ENCODE assay signal across 2 cellular contexts in the genomic region with DNA sequence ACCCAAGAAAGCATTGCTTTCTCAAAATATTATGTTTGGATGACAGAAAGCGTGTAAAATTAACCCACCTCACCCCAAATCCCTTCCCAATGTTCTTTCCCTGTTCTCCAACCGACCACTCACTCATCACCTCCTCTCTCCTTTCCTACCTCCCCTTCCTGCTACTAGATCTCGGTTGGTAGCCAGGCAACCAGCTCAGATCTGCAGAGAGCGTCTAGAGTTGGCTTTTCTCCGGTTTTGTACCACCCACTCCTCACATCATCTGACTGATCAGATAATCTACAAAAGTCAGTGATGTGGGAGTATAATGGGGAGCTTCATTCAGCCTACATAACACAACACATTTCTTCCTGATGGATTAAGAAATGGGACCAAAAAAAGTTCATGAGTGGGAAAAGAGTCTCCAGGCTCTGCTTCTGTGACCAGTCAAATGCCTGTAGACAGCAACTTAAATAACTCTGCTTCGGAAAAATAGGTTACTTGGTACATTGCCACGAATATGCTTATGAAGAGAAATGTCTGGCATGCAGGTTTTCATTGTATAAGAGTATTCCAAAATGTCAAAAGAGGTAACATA.
TF ChIP-seq lines count a peak whose summit lies in the region.

No MANE protein-coding gene starts in this region.

TF ChIP-seq in WTC11, 78 proteins besides CTCF, POLR2A, EP300 and RAD21 (continues in another document):
- TF ChIP-seq, protein P1, sequence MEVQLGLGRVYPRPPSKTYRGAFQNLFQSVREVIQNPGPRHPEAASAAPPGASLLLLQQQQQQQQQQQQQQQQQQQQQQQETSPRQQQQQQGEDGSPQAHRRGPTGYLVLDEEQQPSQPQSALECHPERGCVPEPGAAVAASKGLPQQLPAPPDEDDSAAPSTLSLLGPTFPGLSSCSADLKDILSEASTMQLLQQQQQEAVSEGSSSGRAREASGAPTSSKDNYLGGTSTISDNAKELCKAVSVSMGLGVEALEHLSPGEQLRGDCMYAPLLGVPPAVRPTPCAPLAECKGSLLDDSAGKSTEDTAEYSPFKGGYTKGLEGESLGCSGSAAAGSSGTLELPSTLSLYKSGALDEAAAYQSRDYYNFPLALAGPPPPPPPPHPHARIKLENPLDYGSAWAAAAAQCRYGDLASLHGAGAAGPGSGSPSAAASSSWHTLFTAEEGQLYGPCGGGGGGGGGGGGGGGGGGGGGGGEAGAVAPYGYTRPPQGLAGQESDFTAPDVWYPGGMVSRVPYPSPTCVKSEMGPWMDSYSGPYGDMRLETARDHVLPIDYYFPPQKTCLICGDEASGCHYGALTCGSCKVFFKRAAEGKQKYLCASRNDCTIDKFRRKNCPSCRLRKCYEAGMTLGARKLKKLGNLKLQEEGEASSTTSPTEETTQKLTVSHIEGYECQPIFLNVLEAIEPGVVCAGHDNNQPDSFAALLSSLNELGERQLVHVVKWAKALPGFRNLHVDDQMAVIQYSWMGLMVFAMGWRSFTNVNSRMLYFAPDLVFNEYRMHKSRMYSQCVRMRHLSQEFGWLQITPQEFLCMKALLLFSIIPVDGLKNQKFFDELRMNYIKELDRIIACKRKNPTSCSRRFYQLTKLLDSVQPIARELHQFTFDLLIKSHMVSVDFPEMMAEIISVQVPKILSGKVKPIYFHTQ (CRISPR knock-in tag; IDR thresholded peaks at IDR 0.05), result no peak
- TF ChIP-seq TP53 (CRISPR knock-in tag; IDR thresholded peaks at IDR 0.05) (no peak), SOX15 (CRISPR knock-in tag; IDR thresholded peaks at IDR 0.05) (no peak), ZNF219 (CRISPR knock-in tag; IDR thresholded peaks at IDR 0.05; ENCODE audit: borderline replicate concordance) (no peak), TEAD1 (CRISPR knock-in tag; IDR thresholded peaks at IDR 0.05) (no peak), NR1H2 (CRISPR knock-in tag; IDR thresholded peaks at IDR 0.05) (no peak)
- TF ChIP-seq, protein P2, sequence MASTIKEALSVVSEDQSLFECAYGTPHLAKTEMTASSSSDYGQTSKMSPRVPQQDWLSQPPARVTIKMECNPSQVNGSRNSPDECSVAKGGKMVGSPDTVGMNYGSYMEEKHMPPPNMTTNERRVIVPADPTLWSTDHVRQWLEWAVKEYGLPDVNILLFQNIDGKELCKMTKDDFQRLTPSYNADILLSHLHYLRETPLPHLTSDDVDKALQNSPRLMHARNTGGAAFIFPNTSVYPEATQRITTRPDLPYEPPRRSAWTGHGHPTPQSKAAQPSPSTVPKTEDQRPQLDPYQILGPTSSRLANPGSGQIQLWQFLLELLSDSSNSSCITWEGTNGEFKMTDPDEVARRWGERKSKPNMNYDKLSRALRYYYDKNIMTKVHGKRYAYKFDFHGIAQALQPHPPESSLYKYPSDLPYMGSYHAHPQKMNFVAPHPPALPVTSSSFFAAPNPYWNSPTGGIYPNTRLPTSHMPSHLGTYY (CRISPR knock-in tag; IDR thresholded peaks at IDR 0.05), result no peak
- TF ChIP-seq, protein P3, sequence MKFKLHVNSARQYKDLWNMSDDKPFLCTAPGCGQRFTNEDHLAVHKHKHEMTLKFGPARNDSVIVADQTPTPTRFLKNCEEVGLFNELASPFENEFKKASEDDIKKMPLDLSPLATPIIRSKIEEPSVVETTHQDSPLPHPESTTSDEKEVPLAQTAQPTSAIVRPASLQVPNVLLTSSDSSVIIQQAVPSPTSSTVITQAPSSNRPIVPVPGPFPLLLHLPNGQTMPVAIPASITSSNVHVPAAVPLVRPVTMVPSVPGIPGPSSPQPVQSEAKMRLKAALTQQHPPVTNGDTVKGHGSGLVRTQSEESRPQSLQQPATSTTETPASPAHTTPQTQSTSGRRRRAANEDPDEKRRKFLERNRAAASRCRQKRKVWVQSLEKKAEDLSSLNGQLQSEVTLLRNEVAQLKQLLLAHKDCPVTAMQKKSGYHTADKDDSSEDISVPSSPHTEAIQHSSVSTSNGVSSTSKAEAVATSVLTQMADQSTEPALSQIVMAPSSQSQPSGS (CRISPR knock-in tag; IDR thresholded peaks at IDR 0.05; ENCODE audit: borderline replicate concordance, low read depth), result no peak
- TF ChIP-seq, protein P4, sequence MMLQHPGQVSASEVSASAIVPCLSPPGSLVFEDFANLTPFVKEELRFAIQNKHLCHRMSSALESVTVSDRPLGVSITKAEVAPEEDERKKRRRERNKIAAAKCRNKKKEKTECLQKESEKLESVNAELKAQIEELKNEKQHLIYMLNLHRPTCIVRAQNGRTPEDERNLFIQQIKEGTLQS (CRISPR knock-in tag; conservative IDR thresholded peaks at IDR 0.05), result no peak
- TF ChIP-seq, protein P5, sequence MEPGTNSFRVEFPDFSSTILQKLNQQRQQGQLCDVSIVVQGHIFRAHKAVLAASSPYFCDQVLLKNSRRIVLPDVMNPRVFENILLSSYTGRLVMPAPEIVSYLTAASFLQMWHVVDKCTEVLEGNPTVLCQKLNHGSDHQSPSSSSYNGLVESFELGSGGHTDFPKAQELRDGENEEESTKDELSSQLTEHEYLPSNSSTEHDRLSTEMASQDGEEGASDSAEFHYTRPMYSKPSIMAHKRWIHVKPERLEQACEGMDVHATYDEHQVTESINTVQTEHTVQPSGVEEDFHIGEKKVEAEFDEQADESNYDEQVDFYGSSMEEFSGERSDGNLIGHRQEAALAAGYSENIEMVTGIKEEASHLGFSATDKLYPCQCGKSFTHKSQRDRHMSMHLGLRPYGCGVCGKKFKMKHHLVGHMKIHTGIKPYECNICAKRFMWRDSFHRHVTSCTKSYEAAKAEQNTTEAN (CRISPR knock-in tag; IDR thresholded peaks at IDR 0.05), result no peak
- TF ChIP-seq, protein P6, sequence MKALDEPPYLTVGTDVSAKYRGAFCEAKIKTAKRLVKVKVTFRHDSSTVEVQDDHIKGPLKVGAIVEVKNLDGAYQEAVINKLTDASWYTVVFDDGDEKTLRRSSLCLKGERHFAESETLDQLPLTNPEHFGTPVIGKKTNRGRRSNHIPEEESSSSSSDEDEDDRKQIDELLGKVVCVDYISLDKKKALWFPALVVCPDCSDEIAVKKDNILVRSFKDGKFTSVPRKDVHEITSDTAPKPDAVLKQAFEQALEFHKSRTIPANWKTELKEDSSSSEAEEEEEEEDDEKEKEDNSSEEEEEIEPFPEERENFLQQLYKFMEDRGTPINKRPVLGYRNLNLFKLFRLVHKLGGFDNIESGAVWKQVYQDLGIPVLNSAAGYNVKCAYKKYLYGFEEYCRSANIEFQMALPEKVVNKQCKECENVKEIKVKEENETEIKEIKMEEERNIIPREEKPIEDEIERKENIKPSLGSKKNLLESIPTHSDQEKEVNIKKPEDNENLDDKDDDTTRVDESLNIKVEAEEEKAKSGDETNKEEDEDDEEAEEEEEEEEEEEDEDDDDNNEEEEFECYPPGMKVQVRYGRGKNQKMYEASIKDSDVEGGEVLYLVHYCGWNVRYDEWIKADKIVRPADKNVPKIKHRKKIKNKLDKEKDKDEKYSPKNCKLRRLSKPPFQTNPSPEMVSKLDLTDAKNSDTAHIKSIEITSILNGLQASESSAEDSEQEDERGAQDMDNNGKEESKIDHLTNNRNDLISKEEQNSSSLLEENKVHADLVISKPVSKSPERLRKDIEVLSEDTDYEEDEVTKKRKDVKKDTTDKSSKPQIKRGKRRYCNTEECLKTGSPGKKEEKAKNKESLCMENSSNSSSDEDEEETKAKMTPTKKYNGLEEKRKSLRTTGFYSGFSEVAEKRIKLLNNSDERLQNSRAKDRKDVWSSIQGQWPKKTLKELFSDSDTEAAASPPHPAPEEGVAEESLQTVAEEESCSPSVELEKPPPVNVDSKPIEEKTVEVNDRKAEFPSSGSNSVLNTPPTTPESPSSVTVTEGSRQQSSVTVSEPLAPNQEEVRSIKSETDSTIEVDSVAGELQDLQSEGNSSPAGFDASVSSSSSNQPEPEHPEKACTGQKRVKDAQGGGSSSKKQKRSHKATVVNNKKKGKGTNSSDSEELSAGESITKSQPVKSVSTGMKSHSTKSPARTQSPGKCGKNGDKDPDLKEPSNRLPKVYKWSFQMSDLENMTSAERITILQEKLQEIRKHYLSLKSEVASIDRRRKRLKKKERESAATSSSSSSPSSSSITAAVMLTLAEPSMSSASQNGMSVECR (CRISPR knock-in tag; IDR thresholded peaks at IDR 0.05; ENCODE audit: borderline replicate concordance), result no peak

TF ChIP-seq in H1, 55 proteins besides CTCF, POLR2A, EP300 and RAD21 (continued from another document):
- TF ChIP-seq HDAC6 (IDR thresholded peaks at IDR 0.05; ENCODE audit: low read depth, low read length) (no peak), TAF7 (optimal IDR thresholded peaks at IDR 0.05; ENCODE audit: borderline replicate concordance, low read depth, low read length) (no peak), SRF (IDR thresholded peaks at IDR 0.05; ENCODE audit: low read depth, low read length) (no peak), TEAD4 (IDR thresholded peaks at IDR 0.05; ENCODE audit: low read depth, low read length) (no peak), YY1 (IDR thresholded peaks at IDR 0.05; ENCODE audit: low read depth, low read length) (no peak), BRCA1 (IDR thresholded peaks at IDR 0.05; ENCODE audit: low read depth, low read length) (no peak), JUND (IDR thresholded peaks at IDR 0.05; ENCODE audit: low read length) (no peak), RFX5 (IDR thresholded peaks at IDR 0.05; ENCODE audit: borderline replicate concordance, low read depth, low read length) (no peak), BACH1 (IDR thresholded peaks at IDR 0.05; ENCODE audit: low read length) (no peak)
- TF ChIP-seq, protein P3 (IDR thresholded peaks at IDR 0.05; ENCODE audit: low read length), result no peak
- TF ChIP-seq, protein P7, sequence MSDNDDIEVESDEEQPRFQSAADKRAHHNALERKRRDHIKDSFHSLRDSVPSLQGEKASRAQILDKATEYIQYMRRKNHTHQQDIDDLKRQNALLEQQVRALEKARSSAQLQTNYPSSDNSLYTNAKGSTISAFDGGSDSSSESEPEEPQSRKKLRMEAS (IDR thresholded peaks at IDR 0.05), result no peak
- TF ChIP-seq, protein P8, sequence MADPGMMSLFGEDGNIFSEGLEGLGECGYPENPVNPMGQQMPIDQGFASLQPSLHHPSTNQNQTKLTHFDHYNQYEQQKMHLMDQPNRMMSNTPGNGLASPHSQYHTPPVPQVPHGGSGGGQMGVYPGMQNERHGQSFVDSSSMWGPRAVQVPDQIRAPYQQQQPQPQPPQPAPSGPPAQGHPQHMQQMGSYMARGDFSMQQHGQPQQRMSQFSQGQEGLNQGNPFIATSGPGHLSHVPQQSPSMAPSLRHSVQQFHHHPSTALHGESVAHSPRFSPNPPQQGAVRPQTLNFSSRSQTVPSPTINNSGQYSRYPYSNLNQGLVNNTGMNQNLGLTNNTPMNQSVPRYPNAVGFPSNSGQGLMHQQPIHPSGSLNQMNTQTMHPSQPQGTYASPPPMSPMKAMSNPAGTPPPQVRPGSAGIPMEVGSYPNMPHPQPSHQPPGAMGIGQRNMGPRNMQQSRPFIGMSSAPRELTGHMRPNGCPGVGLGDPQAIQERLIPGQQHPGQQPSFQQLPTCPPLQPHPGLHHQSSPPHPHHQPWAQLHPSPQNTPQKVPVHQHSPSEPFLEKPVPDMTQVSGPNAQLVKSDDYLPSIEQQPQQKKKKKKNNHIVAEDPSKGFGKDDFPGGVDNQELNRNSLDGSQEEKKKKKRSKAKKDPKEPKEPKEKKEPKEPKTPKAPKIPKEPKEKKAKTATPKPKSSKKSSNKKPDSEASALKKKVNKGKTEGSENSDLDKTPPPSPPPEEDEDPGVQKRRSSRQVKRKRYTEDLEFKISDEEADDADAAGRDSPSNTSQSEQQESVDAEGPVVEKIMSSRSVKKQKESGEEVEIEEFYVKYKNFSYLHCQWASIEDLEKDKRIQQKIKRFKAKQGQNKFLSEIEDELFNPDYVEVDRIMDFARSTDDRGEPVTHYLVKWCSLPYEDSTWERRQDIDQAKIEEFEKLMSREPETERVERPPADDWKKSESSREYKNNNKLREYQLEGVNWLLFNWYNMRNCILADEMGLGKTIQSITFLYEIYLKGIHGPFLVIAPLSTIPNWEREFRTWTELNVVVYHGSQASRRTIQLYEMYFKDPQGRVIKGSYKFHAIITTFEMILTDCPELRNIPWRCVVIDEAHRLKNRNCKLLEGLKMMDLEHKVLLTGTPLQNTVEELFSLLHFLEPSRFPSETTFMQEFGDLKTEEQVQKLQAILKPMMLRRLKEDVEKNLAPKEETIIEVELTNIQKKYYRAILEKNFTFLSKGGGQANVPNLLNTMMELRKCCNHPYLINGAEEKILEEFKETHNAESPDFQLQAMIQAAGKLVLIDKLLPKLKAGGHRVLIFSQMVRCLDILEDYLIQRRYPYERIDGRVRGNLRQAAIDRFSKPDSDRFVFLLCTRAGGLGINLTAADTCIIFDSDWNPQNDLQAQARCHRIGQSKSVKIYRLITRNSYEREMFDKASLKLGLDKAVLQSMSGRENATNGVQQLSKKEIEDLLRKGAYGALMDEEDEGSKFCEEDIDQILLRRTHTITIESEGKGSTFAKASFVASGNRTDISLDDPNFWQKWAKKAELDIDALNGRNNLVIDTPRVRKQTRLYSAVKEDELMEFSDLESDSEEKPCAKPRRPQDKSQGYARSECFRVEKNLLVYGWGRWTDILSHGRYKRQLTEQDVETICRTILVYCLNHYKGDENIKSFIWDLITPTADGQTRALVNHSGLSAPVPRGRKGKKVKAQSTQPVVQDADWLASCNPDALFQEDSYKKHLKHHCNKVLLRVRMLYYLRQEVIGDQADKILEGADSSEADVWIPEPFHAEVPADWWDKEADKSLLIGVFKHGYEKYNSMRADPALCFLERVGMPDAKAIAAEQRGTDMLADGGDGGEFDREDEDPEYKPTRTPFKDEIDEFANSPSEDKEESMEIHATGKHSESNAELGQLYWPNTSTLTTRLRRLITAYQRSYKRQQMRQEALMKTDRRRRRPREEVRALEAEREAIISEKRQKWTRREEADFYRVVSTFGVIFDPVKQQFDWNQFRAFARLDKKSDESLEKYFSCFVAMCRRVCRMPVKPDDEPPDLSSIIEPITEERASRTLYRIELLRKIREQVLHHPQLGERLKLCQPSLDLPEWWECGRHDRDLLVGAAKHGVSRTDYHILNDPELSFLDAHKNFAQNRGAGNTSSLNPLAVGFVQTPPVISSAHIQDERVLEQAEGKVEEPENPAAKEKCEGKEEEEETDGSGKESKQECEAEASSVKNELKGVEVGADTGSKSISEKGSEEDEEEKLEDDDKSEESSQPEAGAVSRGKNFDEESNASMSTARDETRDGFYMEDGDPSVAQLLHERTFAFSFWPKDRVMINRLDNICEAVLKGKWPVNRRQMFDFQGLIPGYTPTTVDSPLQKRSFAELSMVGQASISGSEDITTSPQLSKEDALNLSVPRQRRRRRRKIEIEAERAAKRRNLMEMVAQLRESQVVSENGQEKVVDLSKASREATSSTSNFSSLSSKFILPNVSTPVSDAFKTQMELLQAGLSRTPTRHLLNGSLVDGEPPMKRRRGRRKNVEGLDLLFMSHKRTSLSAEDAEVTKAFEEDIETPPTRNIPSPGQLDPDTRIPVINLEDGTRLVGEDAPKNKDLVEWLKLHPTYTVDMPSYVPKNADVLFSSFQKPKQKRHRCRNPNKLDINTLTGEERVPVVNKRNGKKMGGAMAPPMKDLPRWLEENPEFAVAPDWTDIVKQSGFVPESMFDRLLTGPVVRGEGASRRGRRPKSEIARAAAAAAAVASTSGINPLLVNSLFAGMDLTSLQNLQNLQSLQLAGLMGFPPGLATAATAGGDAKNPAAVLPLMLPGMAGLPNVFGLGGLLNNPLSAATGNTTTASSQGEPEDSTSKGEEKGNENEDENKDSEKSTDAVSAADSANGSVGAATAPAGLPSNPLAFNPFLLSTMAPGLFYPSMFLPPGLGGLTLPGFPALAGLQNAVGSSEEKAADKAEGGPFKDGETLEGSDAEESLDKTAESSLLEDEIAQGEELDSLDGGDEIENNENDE (IDR thresholded peaks at IDR 0.05; ENCODE audit: insufficient replicate concordance, low read length), result no peak
TF ChIP-seq in H1: peak in this region for 0.
